ENCODE assay signal across 1 cellular context in the genomic region with DNA sequence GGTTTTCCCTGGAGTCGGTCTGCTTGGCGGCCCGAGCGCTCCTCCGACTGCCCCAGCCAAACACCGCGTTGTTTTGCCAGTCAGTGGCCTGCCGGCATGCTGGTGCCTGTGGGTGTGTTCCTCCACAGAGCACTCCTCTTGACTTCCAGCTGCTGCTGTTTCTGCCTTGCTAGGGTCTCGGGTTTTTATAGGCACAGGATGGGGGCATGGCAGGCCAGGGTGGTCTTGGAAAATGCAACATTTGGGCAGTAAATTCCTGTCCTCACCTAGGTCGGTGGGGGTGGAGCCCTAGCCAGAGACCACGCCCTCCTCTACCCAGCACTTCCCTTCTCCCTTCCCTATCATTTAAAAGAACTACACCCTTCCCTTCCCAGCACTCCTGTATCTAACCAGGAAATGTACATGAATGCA.
TF ChIP-seq lines count a peak whose summit lies in the region.

No MANE protein-coding gene starts in this region.

TF ChIP-seq in H1, 55 proteins besides CTCF, POLR2A, EP300 and RAD21:
- TF ChIP-seq HDAC6 (IDR thresholded peaks at IDR 0.05; ENCODE audit: low read depth, low read length): no peak
- TF ChIP-seq, protein P1, sequence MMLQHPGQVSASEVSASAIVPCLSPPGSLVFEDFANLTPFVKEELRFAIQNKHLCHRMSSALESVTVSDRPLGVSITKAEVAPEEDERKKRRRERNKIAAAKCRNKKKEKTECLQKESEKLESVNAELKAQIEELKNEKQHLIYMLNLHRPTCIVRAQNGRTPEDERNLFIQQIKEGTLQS (IDR thresholded peaks at IDR 0.05; ENCODE audit: insufficient read depth, low read depth, low read length): no peak
- TF ChIP-seq RNF2 (IDR thresholded peaks at IDR 0.05; ENCODE audit: borderline replicate concordance, low read depth, low read length, missing control alignments, poor library complexity, severe bottlenecking): no peak
- no peak for TF ChIP-seq MAFK (IDR thresholded peaks at IDR 0.05; ENCODE audit: low read depth, low read length)
- TF ChIP-seq, protein P2, sequence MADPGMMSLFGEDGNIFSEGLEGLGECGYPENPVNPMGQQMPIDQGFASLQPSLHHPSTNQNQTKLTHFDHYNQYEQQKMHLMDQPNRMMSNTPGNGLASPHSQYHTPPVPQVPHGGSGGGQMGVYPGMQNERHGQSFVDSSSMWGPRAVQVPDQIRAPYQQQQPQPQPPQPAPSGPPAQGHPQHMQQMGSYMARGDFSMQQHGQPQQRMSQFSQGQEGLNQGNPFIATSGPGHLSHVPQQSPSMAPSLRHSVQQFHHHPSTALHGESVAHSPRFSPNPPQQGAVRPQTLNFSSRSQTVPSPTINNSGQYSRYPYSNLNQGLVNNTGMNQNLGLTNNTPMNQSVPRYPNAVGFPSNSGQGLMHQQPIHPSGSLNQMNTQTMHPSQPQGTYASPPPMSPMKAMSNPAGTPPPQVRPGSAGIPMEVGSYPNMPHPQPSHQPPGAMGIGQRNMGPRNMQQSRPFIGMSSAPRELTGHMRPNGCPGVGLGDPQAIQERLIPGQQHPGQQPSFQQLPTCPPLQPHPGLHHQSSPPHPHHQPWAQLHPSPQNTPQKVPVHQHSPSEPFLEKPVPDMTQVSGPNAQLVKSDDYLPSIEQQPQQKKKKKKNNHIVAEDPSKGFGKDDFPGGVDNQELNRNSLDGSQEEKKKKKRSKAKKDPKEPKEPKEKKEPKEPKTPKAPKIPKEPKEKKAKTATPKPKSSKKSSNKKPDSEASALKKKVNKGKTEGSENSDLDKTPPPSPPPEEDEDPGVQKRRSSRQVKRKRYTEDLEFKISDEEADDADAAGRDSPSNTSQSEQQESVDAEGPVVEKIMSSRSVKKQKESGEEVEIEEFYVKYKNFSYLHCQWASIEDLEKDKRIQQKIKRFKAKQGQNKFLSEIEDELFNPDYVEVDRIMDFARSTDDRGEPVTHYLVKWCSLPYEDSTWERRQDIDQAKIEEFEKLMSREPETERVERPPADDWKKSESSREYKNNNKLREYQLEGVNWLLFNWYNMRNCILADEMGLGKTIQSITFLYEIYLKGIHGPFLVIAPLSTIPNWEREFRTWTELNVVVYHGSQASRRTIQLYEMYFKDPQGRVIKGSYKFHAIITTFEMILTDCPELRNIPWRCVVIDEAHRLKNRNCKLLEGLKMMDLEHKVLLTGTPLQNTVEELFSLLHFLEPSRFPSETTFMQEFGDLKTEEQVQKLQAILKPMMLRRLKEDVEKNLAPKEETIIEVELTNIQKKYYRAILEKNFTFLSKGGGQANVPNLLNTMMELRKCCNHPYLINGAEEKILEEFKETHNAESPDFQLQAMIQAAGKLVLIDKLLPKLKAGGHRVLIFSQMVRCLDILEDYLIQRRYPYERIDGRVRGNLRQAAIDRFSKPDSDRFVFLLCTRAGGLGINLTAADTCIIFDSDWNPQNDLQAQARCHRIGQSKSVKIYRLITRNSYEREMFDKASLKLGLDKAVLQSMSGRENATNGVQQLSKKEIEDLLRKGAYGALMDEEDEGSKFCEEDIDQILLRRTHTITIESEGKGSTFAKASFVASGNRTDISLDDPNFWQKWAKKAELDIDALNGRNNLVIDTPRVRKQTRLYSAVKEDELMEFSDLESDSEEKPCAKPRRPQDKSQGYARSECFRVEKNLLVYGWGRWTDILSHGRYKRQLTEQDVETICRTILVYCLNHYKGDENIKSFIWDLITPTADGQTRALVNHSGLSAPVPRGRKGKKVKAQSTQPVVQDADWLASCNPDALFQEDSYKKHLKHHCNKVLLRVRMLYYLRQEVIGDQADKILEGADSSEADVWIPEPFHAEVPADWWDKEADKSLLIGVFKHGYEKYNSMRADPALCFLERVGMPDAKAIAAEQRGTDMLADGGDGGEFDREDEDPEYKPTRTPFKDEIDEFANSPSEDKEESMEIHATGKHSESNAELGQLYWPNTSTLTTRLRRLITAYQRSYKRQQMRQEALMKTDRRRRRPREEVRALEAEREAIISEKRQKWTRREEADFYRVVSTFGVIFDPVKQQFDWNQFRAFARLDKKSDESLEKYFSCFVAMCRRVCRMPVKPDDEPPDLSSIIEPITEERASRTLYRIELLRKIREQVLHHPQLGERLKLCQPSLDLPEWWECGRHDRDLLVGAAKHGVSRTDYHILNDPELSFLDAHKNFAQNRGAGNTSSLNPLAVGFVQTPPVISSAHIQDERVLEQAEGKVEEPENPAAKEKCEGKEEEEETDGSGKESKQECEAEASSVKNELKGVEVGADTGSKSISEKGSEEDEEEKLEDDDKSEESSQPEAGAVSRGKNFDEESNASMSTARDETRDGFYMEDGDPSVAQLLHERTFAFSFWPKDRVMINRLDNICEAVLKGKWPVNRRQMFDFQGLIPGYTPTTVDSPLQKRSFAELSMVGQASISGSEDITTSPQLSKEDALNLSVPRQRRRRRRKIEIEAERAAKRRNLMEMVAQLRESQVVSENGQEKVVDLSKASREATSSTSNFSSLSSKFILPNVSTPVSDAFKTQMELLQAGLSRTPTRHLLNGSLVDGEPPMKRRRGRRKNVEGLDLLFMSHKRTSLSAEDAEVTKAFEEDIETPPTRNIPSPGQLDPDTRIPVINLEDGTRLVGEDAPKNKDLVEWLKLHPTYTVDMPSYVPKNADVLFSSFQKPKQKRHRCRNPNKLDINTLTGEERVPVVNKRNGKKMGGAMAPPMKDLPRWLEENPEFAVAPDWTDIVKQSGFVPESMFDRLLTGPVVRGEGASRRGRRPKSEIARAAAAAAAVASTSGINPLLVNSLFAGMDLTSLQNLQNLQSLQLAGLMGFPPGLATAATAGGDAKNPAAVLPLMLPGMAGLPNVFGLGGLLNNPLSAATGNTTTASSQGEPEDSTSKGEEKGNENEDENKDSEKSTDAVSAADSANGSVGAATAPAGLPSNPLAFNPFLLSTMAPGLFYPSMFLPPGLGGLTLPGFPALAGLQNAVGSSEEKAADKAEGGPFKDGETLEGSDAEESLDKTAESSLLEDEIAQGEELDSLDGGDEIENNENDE (IDR thresholded peaks at IDR 0.05; ENCODE audit: insufficient replicate concordance, low read length): no peak
- no peak for TF ChIP-seq POU5F1 (IDR thresholded peaks at IDR 0.05; ENCODE audit: low read depth, low read length)
- TF ChIP-seq RFX5 (IDR thresholded peaks at IDR 0.05; ENCODE audit: borderline replicate concordance, low read depth, low read length): no peak
- no peak for TF ChIP-seq KDM5A (IDR thresholded peaks at IDR 0.05; ENCODE audit: low read length)
- TF ChIP-seq, protein P3, sequence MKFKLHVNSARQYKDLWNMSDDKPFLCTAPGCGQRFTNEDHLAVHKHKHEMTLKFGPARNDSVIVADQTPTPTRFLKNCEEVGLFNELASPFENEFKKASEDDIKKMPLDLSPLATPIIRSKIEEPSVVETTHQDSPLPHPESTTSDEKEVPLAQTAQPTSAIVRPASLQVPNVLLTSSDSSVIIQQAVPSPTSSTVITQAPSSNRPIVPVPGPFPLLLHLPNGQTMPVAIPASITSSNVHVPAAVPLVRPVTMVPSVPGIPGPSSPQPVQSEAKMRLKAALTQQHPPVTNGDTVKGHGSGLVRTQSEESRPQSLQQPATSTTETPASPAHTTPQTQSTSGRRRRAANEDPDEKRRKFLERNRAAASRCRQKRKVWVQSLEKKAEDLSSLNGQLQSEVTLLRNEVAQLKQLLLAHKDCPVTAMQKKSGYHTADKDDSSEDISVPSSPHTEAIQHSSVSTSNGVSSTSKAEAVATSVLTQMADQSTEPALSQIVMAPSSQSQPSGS (IDR thresholded peaks at IDR 0.05; ENCODE audit: low read length): no peak
- TF ChIP-seq JUND (IDR thresholded peaks at IDR 0.05; ENCODE audit: low read length): no peak
